ENCODE assay signal across 8 cellular contexts in genomic region chr13:41061914-41062837, GRCh38. TPM values are rescaled to one million over a fixed set of nuclear protein-coding genes. Genes with fewer than 3 reads are reported as not detected.
DNase-seq lines count a peak whose midpoint lies in the region; ATAC-seq, FAIRE-seq and TF ChIP-seq lines count a peak whose summit lies in the region.

No MANE protein-coding gene starts in this region.

- TF ChIP-seq CTCF in C4-2B (conservative IDR thresholded peaks at IDR 0.05): no peak

- peak overlapping the region; percentile 87 to 98 for H3K18ac ChIP-seq in mesenchymal stem cell (ENCODE audit: low read depth in 1 of 2, low read length in 2 of 2)

- H3K36me3 ChIP-seq in effector memory CD4-positive, alpha-beta T cell (ENCODE audit: control insufficient read depth, insufficient read depth, low read length): peaks cover 15% of the 10 kb centered on the region
- peaks cover 4 to 35% of the 10 kb centered on the region in 2 experiments for H3K36me3 ChIP-seq in mesenchymal stem cell (ENCODE audit: control insufficient read depth in 1 of 2, insufficient read depth in 2 of 2, low read depth in 1 of 2, low read length in 2 of 2)

- no peak for FAIRE-seq in urothelium cell line (lab: Jason Lieb, UNC)

- no peaks in the 10 kb centered on the region for H3K4me1 ChIP-seq in effector memory CD4-positive, alpha-beta T cell (ENCODE audit: control insufficient read depth, insufficient read depth, low read length, poor library complexity, severe bottlenecking)
- H3K4me1 ChIP-seq in mesenchymal stem cell (ENCODE audit: control insufficient read depth, insufficient read depth, low read depth, low read length): peaks cover 8% of the 10 kb centered on the region

- H3K9ac ChIP-seq in mesenchymal stem cell (ENCODE audit: low read length): peak overlapping the region; percentile 99

- H2BK12ac ChIP-seq in mesenchymal stem cell (ENCODE audit: low read length in 2 of 2): peak overlapping the region in 1 of 2 experiments; percentile 69

- peak overlapping the region in 1 of 2 experiments; percentile 79 for H3K4ac ChIP-seq in mesenchymal stem cell (ENCODE audit: low read depth in 1 of 2, low read length in 2 of 2)

- no peak overlapping the region for H3K23ac ChIP-seq in mesenchymal stem cell (ENCODE audit: low read length in 2 of 2)

- peak overlapping the region; percentile 64 for H2BK120ac ChIP-seq in mesenchymal stem cell (ENCODE audit: low read depth, low read length)

- ATAC-seq in GM19035 (IDR thresholded peaks at IDR 0.05; ENCODE audit: unreplicated experiment) (peak; percentile 38), HG03139 (IDR thresholded peaks at IDR 0.05; ENCODE audit: unreplicated experiment) (peak; percentile 22)

- peak overlapping the region; percentile 96 for H2BK5ac ChIP-seq in mesenchymal stem cell (ENCODE audit: low read depth, low read length, poor library complexity, severe bottlenecking)

- H2BK15ac ChIP-seq in mesenchymal stem cell (ENCODE audit: low read depth, poor library complexity, severe bottlenecking): peak overlapping the region; percentile 67

- peak; percentile 68 for DNase-seq in RPMI7951 (ENCODE audit: low read depth)
- no peak for DNase-seq in effector memory CD4-positive, alpha-beta T cell
- peak; percentile 92 for DNase-seq in mesenchymal stem cell
- DNase-seq in urothelium cell line (ENCODE audit: low spot score): peak; percentile 45
- DNase-seq in activated CD4-positive, alpha-beta T cell treated with anti-CD3 and anti-CD28 coated beads for 48 hours: no peak

- 8% methylated on average over 18 of the region's 24 CpGs for WGBS in mesenchymal stem cell

- H4K91ac ChIP-seq in mesenchymal stem cell (ENCODE audit: low read length): peak overlapping the region; percentile 25

- H3K27me3 ChIP-seq in effector memory CD4-positive, alpha-beta T cell (replicated peaks; ENCODE audit: control insufficient read depth, insufficient read depth, low read length, poor library complexity, severe bottlenecking): no peaks in the 10 kb centered on the region
- no peaks in the 10 kb centered on the region for H3K27me3 ChIP-seq in mesenchymal stem cell (ENCODE audit: control insufficient read depth in 1 of 2, insufficient read depth in 1 of 2, low read length in 2 of 2)

- H3K14ac ChIP-seq in mesenchymal stem cell (ENCODE audit: low read length in 2 of 2): no peak overlapping the region

- H2AFZ ChIP-seq in mesenchymal stem cell (ENCODE audit: low read depth, low read length): peak overlapping the region; percentile 33

- H3K79me1 ChIP-seq in mesenchymal stem cell (replicated peaks; ENCODE audit: low read length, poor library complexity, severe bottlenecking): peaks cover 5% of the 10 kb centered on the region

- H3K9me3 ChIP-seq in effector memory CD4-positive, alpha-beta T cell (ENCODE audit: control insufficient read depth, low read length): no peaks in the 10 kb centered on the region
- H3K9me3 ChIP-seq in mesenchymal stem cell (ENCODE audit: control insufficient read depth, low read length): no peaks in the 10 kb centered on the region

- peak overlapping the region; percentile 88 for H3K4me3 ChIP-seq in effector memory CD4-positive, alpha-beta T cell (ENCODE audit: insufficient read depth, low read depth, low read length, poor library complexity, severe bottlenecking)
- peak overlapping the region; percentile 85 to 91 for H3K4me3 ChIP-seq in mesenchymal stem cell (ENCODE audit: insufficient read depth in 1 of 2, low read depth in 1 of 2, low read length in 2 of 2)

- peak overlapping the region; percentile 74 for H3K4me2 ChIP-seq in mesenchymal stem cell (ENCODE audit: low read length, poor library complexity, severe bottlenecking)

- H2AK5ac ChIP-seq in mesenchymal stem cell (ENCODE audit: low read length, severe bottlenecking): no peak overlapping the region

- peak overlapping the region; percentile 52 for H4K8ac ChIP-seq in mesenchymal stem cell (ENCODE audit: low read length)

- H3K27ac ChIP-seq in C4-2B (peak overlapping the region; percentile 93), mesenchymal stem cell (ENCODE audit: low read length, poor library complexity, severe bottlenecking) (peak overlapping the region; percentile 100)
- H3K27ac ChIP-seq in effector memory CD4-positive, alpha-beta T cell (ENCODE audit: insufficient read depth, low read length, poor library complexity, severe bottlenecking): peak overlapping the region; percentile 82

RNA-seq across cellular contexts. Expression of gene WBP4, which starts 0.9 kb away (rescaled TPM):
- total RNA-seq in RPMI7951 (2014; rRNA removed; shearing (Covaris generic)): 9.5 and 11.5 TPM in 2 replicates
- polyA plus RNA-seq in mesenchymal stem cell (2013, experiment 1 of 2): 17.5 TPM
- 17.7 TPM for polyA plus RNA-seq in mesenchymal stem cell (2013, experiment 2 of 2)

RNA-seq across cellular contexts. Expression of gene ELF1, which starts 43.1 kb away (rescaled TPM):
- 19.4 and 21.5 TPM in 2 replicates for total RNA-seq in RPMI7951 (2014; rRNA removed; shearing (Covaris generic))
- 50.1 TPM for polyA plus RNA-seq in mesenchymal stem cell (2013, experiment 1 of 2)
- 49.3 TPM for polyA plus RNA-seq in mesenchymal stem cell (2013, experiment 2 of 2)

Comparison
In these comparisons a context has a peak if more than half of its experiments do, and no peak if none do; other contexts are left out.
1. DNase-seq: peak in RPMI7951 (single experiment), mesenchymal stem cell (single experiment) and urothelium cell line (single experiment); none in effector memory CD4-positive, alpha-beta T cell (0 of 3) and activated CD4-positive, alpha-beta T cell treated with anti-CD3 and anti-CD28 coated beads for 48 hours (single experiment).
2. Peak in every context shown above with its lines, with median percentiles within 50 percentile points of each other: H3K27ac ChIP-seq.